In genomic region chr3:156449712-156450574, GRCh38 we compare ENCODE assay signal across 8 cellular contexts.
DNase-seq lines count a peak whose midpoint lies in the region; ATAC-seq and TF ChIP-seq lines count a peak whose summit lies in the region.

No MANE protein-coding gene starts in this region.

- peak; percentile 28 for DNase-seq in ACHN
- DNase-seq in PC-3: peak; percentile 64
- DNase-seq in esophagus squamous epithelium (lab: John Stamatoyannopoulos, UW): no peak
- DNase-seq in pons (ENCODE audit: low spot score): peak; percentile 52
- DNase-seq in T-helper 2 cell treated with Interferon-gamma antibody and Interleukin-4, amounts not matched to agents 5 μg/mL and 100 μg/mL, for 36 hours (ENCODE audit: low spot score): no peak

- H3K36me3 ChIP-seq in PC-3 (ENCODE audit: low read depth, low read length) (no peaks in the 10 kb centered on the region), esophagus squamous epithelium (no peaks in the 10 kb centered on the region)

- in situ Hi-C loops in ACHN (cut with HindIII; ENCODE audit: low pct_ligation_motif_present, low pct_unique_long_range_greater_than_20kb, low sequenced_read_pairs): no loop called here

- H3F3A ChIP-seq in PC-3 (ENCODE audit: low read length, unreplicated experiment): no peaks in the 10 kb centered on the region

- H3K4me3 ChIP-seq in GM12875 (ENCODE audit: low read depth, low read length): no peak overlapping the region
- no peak overlapping the region for H3K4me3 ChIP-seq in PC-3 (ENCODE audit: low read length)
- H3K4me3 ChIP-seq in esophagus squamous epithelium: no peak overlapping the region

- H3K9me3 ChIP-seq in PC-3 (ENCODE audit: low read length) (no peaks in the 10 kb centered on the region), esophagus squamous epithelium (no peaks in the 10 kb centered on the region)

- peaks cover 36% of the 10 kb centered on the region for H3K27me3 Mint-ChIP-seq in T-helper 2 cell treated with Interferon-gamma antibody and Interleukin-4, amounts not matched to agents 5 μg/mL and 100 μg/mL, for 36 hours (ENCODE audit: low read depth)

- no peaks in the 10 kb centered on the region for H3K9me2 ChIP-seq in PC-3 (replicated peaks; ENCODE audit: low read length)

- TF ChIP-seq CTCF in GM12875 (IDR thresholded peaks at IDR 0.05; ENCODE audit: borderline replicate concordance, insufficient read depth, low read depth, low read length) (peak; percentile 59), PC-3 (conservative IDR thresholded peaks at IDR 0.05; ENCODE audit: low read depth, low read length) (peak; percentile 82), esophagus squamous epithelium (IDR thresholded peaks at IDR 0.05) (peak; percentile 32 to 60 (median 33))

- CTCF ChIA-PET in PC-3 (lab: Charles Lee): interaction anchor here (0.6 to 2.5 kb wide), 13 partner anchors 10 to 1123 kb away, joined by 3 to 15 read pairs (median 3); no protein-coding TSS in a partner anchor

- H3K4me1 Mint-ChIP-seq in T-helper 2 cell treated with Interferon-gamma antibody and Interleukin-4, amounts not matched to agents 5 μg/mL and 100 μg/mL, for 36 hours (ENCODE audit: low read depth): no peaks in the 10 kb centered on the region

- H3K27me3 ChIP-seq in PC-3 (ENCODE audit: low read length) (peaks cover 23% of the 10 kb centered on the region), esophagus squamous epithelium (no peaks in the 10 kb centered on the region)

- TF ChIP-seq POLR2A in esophagus squamous epithelium (IDR thresholded peaks at IDR 0.05): no peak

- no peaks in the 10 kb centered on the region for H3K9me3 Mint-ChIP-seq in T-helper 2 cell treated with Interferon-gamma antibody and Interleukin-4, amounts not matched to agents 5 μg/mL and 100 μg/mL, for 36 hours

- POLR2A ChIA-PET in PC-3 (lab: Charles Lee; ENCODE audit: unreplicated experiment): no interaction called here

- H3K4me2 ChIP-seq in PC-3 (ENCODE audit: low read length): no peak overlapping the region

- H3K79me2 ChIP-seq in PC-3 (ENCODE audit: low read length): no peaks in the 10 kb centered on the region

- H3K36me3 Mint-ChIP-seq in T-helper 2 cell treated with Interferon-gamma antibody and Interleukin-4, amounts not matched to agents 5 μg/mL and 100 μg/mL, for 36 hours (ENCODE audit: low read depth): no peaks in the 10 kb centered on the region

- ATAC-seq in HG03354 (IDR thresholded peaks at IDR 0.05; ENCODE audit: poor library complexity, severe bottlenecking, unreplicated experiment) (peak; percentile 59), PC-3 (peak; percentile 88), GM19463 (IDR thresholded peaks at IDR 0.05; ENCODE audit: unreplicated experiment) (no peak)

- H3K4me3 Mint-ChIP-seq in T-helper 2 cell treated with Interferon-gamma antibody and Interleukin-4, amounts not matched to agents 5 μg/mL and 100 μg/mL, for 36 hours: no peak overlapping the region

- intact Hi-C loops in PC-3 (cut with micrococcal nuclease): loop anchor here (1.0 to 5.0 kb wide), 5 partner anchors 222 to 687 kb away; partner anchors contain the start of gene TIPARP
- intact Hi-C loops in esophagus squamous epithelium (cut with DNase I): no loop called here

- 55 to 64% methylated on average over 2 of the region's 2 CpGs for WGBS in esophagus squamous epithelium, 2 donors

- H2AFZ ChIP-seq in PC-3 (ENCODE audit: low read length): no peak overlapping the region

- H3K27ac ChIP-seq in PC-3 (ENCODE audit: low read length): no peak overlapping the region
- H3K27ac ChIP-seq in esophagus squamous epithelium: no peak overlapping the region

- H3K4me1 ChIP-seq in PC-3 (ENCODE audit: insufficient read depth, low read length) (no peaks in the 10 kb centered on the region), esophagus squamous epithelium (no peaks in the 10 kb centered on the region)

- H3K27ac Mint-ChIP-seq in T-helper 2 cell treated with Interferon-gamma antibody and Interleukin-4, amounts not matched to agents 5 μg/mL and 100 μg/mL, for 36 hours: no peak overlapping the region

- H3K9ac ChIP-seq in PC-3 (ENCODE audit: low read length): no peak overlapping the region

- H4K20me1 ChIP-seq in PC-3 (ENCODE audit: low read length): no peaks in the 10 kb centered on the region

- no TSS peak for BruUV-seq in PC-3 (replicated peaks; lab: Mats Ljungman, UMichigan)

Comparison
In these comparisons a context has a peak if more than half of its experiments do, and no peak if none do; other contexts are left out.
1. DNase-seq: peak in ACHN (single experiment), PC-3 (single experiment) and pons (single experiment); none in esophagus squamous epithelium (single experiment) and T-helper 2 cell treated with Interferon-gamma antibody and Interleukin-4, amounts not matched to agents 5 μg/mL and 100 μg/mL, for 36 hours (single experiment).
2. Peak in every context shown above with its lines, with median percentiles within 50 percentile points of each other: CTCF ChIP-seq.